In the genomic region with DNA sequence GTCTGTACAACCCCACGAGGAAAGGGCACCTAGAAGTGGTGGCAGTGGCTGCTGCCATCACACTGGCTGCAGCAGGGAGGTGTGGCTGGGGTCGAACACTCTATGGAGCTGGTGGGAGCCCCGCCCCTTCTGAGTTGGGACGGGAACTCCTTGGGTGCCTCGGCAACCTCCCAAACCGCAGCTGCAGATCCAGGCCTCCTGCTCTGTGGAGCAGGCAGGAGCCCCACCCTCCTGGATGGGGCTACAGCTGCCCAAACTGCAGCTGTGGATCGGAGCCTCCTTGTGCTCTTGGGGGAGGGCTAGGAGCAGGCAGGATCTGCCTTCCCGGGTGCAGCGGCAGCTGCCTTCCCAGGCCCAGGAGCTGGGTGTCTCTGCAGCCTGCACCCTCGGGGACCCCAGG, we compare ENCODE assay signal across 15 cellular contexts. TPM values are rescaled to one million over a fixed set of nuclear protein-coding genes. Genes with fewer than 3 reads are reported as not detected.
A peak's percentile ranks its signal among the peaks of the same experiment; 100 is the strongest.
DNase-seq lines count a peak whose midpoint lies in the region; ATAC-seq and TF ChIP-seq lines count a peak whose summit lies in the region.
"Had no signal": no experiment of that assay in that cellular context is flagged by ENCODE, and none has a peak within 500 bp of the region (broad histone marks: within the 10 kb centered on the region; RNA-seq: fewer than 3 reads in every experiment).

No MANE protein-coding gene starts in this region.

- no peak for TF ChIP-seq CTCF in sigmoid colon (IDR thresholded peaks at IDR 0.05)

- no peaks in the 10 kb centered on the region for H3K27me3 ChIP-seq in sigmoid colon

- H3K9me3 ChIP-seq in sigmoid colon: no peaks in the 10 kb centered on the region
- H3K9me3 ChIP-seq: spleen had no signal

- no peaks in the 10 kb centered on the region for H3K36me3 ChIP-seq in sigmoid colon
- H3K36me3 ChIP-seq: spleen had no signal

- H3K4me1 ChIP-seq in sigmoid colon: peaks cover 0 to 23% (median 12%) of the 10 kb centered on the region in 4 donors

- ATAC-seq in HG03460 (IDR thresholded peaks at IDR 0.05; ENCODE audit: unreplicated experiment): no peak
- ATAC-seq: naive thymus-derived CD8-positive, alpha-beta T cell had no signal

- whole genome bisulfite sequencing in sigmoid colon, 2 donors: 10 to 46% methylated on average over 10 of the region's 10 CpGs

- TF ChIP-seq EP300 in sigmoid colon (IDR thresholded peaks at IDR 0.05): no peak

- DNase-seq in GM03348 (ENCODE audit: low spot score) (peak; percentile 77), NCI-H510A (lab: John Stamatoyannopoulos, UW) (peak; percentile 78), fibroblast of peridontal ligament (ENCODE audit: extremely low read depth) (peak; percentile 77), sigmoid colon (peak; percentile 68), NOMO-1 treated with DMSO at 0.1 percent for 48 hours (lab: John Stamatoyannopoulos, UW; ENCODE audit: unreplicated experiment) (no peak), T-helper 1 cell (no peak), KG1 (lab: John Stamatoyannopoulos, UW) (no peak)
- DNase-seq: activated naive CD8-positive, alpha-beta T cell treated with anti-CD3 and anti-CD28 coated beads for 36 hours; NCI-H1436; NCI-H82; spleen; trophoblast cell had no signal

- intact Hi-C loops in sigmoid colon (cut with DNase I): no loop called here

- no peak for TF ChIP-seq POLR2A in sigmoid colon (IDR thresholded peaks at IDR 0.05)

- H3K4me3 ChIP-seq in sigmoid colon: no peak overlapping the region
- H3K4me3 ChIP-seq: spleen had no signal

- H3K27ac ChIP-seq in sigmoid colon: no peak overlapping the region
- H3K27ac ChIP-seq: spleen, VCaP had no signal

RNA-seq across cellular contexts. Expression of gene TARDBP, which starts 38.9 kb away (rescaled TPM):
- total RNA-seq in sigmoid colon: 100 to 1,000 TPM in 3 of 4 donors, 10 to 100 TPM in 1; 68.6 to 158 (median 125) TPM
- 100 to 1,000 TPM; 108 to 158 (median 123) TPM for polyA plus RNA-seq in sigmoid colon

Comparison
In these comparisons a context has a peak if more than half of its experiments do, and no peak if none do; other contexts are left out.
1. DNase-seq: peak in GM03348 (single experiment), NCI-H510A (single experiment), fibroblast of peridontal ligament (single experiment) and sigmoid colon (single experiment); none in NOMO-1 treated with DMSO at 0.1 percent for 48 hours (single experiment), T-helper 1 cell (0 of 5) and KG1 (single experiment).